Comparison of ENCODE assay signal across 16 cellular contexts in genomic region chr1:154772056-154772455, GRCh38.
"Had no signal": no experiment of that assay in that cellular context is flagged by ENCODE, and none has a peak within 500 bp of the region (broad histone marks: within the 10 kb centered on the region; RNA-seq: fewer than 3 reads in every experiment).

No MANE protein-coding gene starts in this region.

- H3K4me2 ChIP-seq: SK-N-SH had no signal

- DNase-seq: activated B cell treated with CpG ODN at 0.5 μM for 24 hours; activated naive CD4-positive, alpha-beta T cell treated with Interleukin-2 at 50 U/mL for 16 hours; adrenal gland; central memory CD4-positive, alpha-beta T cell; foreskin keratinocyte; kidney; left colon; SK-N-SH; stimulated activated CD4-positive, alpha-beta T cell treated with anti-CD3 and anti-CD28 coated beads, Interleukin-12 subunit alpha, Interleukin-12 subunit beta, amount 100 ng/mL, for 4 hours; T-helper 17 cell; T1000 had no signal

- H3K4me1 ChIP-seq: ascending aorta, foreskin keratinocyte had no signal

- H3K36me3 ChIP-seq: adrenal gland, ascending aorta, esophagus muscularis mucosa had no signal

- H3K9me3 ChIP-seq: adrenal gland, ascending aorta, esophagus muscularis mucosa, SK-N-SH had no signal

- H3K27me3 ChIP-seq: adrenal gland, ascending aorta, esophagus muscularis mucosa had no signal

- H3K4me3 ChIP-seq: adrenal gland, ascending aorta, esophagus muscularis mucosa had no signal

- H3K9ac ChIP-seq: SK-N-SH had no signal

- ATAC-seq: activated T-helper 17 cell treated with anti-CD3 and anti-CD28 coated beads, Interleukin-2, amount 50 U/mL, for 72 hours; foreskin keratinocyte; left colon; right cardiac atrium; stimulated activated effector memory CD8-positive, alpha-beta T cell treated with anti-CD3 and anti-CD28 coated beads, Interleukin-12 subunit alpha, Interleukin-12 subunit beta, amount 100 ng/mL, for 72 hours; T-helper 17 cell had no signal

- H3K27ac ChIP-seq: adrenal gland, ascending aorta, esophagus muscularis mucosa, foreskin keratinocyte had no signal
